In the genomic region with DNA sequence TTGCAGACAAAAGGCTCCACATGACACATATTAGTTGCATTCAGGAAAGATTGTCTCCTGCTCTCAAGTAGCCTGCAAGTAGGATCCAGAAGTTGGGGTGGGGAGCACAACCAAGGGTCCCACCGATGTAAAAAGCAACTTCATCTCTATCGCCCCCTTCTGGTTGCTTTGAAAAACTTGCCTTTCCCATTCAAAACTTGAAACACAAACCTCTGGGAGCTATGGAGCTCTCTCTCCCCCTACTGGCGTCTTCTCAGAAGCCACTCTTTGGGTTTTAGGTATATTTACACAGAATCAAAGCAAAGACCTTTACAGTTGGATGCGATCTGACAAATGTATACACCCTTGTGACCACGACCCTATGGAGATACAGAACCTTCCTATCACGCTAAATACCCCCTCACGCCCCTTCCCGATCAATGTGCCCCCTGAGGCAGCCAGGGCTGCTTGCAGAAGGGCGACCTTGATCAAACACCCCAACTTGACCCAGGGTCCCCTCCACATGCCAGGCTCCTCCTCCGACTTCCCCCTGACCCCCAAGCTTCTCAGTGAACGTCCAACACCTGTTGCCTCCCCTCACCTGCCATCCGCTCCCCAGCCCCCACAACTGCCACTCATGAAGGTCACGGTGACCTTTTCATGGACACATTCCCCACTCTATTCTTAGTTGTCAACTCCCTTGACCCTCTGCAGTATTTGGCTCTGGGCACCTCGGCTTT, we compare ENCODE assay signal across 1 cellular context.
A peak's percentile ranks its signal among the peaks of the same experiment; 100 is the strongest.
TF ChIP-seq lines count a peak whose summit lies in the region.

No MANE protein-coding gene starts in this region.

TF ChIP-seq in HepG2, 621 proteins besides CTCF, POLR2A, EP300 and RAD21 (continued from another document):
- TF ChIP-seq, protein P1, sequence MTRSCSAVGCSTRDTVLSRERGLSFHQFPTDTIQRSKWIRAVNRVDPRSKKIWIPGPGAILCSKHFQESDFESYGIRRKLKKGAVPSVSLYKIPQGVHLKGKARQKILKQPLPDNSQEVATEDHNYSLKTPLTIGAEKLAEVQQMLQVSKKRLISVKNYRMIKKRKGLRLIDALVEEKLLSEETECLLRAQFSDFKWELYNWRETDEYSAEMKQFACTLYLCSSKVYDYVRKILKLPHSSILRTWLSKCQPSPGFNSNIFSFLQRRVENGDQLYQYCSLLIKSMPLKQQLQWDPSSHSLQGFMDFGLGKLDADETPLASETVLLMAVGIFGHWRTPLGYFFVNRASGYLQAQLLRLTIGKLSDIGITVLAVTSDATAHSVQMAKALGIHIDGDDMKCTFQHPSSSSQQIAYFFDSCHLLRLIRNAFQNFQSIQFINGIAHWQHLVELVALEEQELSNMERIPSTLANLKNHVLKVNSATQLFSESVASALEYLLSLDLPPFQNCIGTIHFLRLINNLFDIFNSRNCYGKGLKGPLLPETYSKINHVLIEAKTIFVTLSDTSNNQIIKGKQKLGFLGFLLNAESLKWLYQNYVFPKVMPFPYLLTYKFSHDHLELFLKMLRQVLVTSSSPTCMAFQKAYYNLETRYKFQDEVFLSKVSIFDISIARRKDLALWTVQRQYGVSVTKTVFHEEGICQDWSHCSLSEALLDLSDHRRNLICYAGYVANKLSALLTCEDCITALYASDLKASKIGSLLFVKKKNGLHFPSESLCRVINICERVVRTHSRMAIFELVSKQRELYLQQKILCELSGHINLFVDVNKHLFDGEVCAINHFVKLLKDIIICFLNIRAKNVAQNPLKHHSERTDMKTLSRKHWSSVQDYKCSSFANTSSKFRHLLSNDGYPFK (CRISPR knock-in tag; IDR thresholded peaks at IDR 0.05; ENCODE audit: borderline replicate concordance): no peak
- no peak for TF ChIP-seq ATM (IDR thresholded peaks at IDR 0.05; ENCODE audit: borderline replicate concordance)
- TF ChIP-seq, protein P2, sequence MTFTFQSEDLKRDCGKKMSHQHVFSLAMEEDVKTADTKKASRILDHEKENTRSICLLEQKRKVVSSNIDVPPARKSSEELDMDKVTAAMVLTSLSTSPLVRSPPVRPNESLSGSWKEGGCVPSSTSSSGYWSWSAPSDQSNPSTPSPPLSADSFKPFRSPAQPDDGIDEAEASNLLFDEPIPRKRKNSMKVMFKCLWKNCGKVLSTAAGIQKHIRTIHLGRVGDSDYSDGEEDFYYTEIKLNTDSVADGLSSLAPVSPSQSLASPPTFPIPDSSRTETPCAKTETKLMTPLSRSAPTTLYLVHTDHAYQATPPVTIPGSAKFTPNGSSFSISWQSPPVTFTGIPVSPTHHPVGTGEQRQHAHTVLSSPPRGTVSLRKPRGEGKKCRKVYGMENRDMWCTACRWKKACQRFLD (CRISPR knock-in tag; IDR thresholded peaks at IDR 0.05; ENCODE audit: borderline replicate concordance): no peak
- no peak for TF ChIP-seq HOXA3 (CRISPR knock-in tag; IDR thresholded peaks at IDR 0.05)
- TF ChIP-seq ARNT2 (CRISPR knock-in tag; IDR thresholded peaks at IDR 0.05; ENCODE audit: low read depth): no peak
- no peak for TF ChIP-seq ZNF143 (CRISPR knock-in tag; IDR thresholded peaks at IDR 0.05)
- peak; percentile 81; the same call in 1 of the 2 replicates for TF ChIP-seq GFI1 (CRISPR knock-in tag; IDR thresholded peaks at IDR 0.05; ENCODE audit: borderline replicate concordance)
- TF ChIP-seq, protein P3, sequence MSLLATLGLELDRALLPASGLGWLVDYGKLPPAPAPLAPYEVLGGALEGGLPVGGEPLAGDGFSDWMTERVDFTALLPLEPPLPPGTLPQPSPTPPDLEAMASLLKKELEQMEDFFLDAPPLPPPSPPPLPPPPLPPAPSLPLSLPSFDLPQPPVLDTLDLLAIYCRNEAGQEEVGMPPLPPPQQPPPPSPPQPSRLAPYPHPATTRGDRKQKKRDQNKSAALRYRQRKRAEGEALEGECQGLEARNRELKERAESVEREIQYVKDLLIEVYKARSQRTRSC (CRISPR knock-in tag; IDR thresholded peaks at IDR 0.05; ENCODE audit: low read depth): no peak
- no peak for TF ChIP-seq PRMT3 (CRISPR knock-in tag; IDR thresholded peaks at IDR 0.05; ENCODE audit: borderline replicate concordance, low read depth)
- no peak for TF ChIP-seq ZNF773 (CRISPR knock-in tag; IDR thresholded peaks at IDR 0.05; ENCODE audit: borderline replicate concordance)
